In genomic region chr15:69299451-69300128, GRCh38 we compare ENCODE assay signal across 9 cellular contexts. TPM values are rescaled to one million over a fixed set of nuclear protein-coding genes. Genes with fewer than 3 reads are reported as not detected.
A peak's percentile ranks its signal among the peaks of the same experiment; 100 is the strongest.
DNase-seq lines count a peak whose midpoint lies in the region; ATAC-seq and TF ChIP-seq lines count a peak whose summit lies in the region.
"Had no signal": no experiment of that assay in that cellular context is flagged by ENCODE, and none has a peak within 500 bp of the region (broad histone marks: within the 10 kb centered on the region; RNA-seq: fewer than 3 reads in every experiment).

No MANE protein-coding gene starts in this region.

- peak overlapping the region; percentile 71 for H3K4me3 Mint-ChIP-seq in WTC11

- no peak for TF ChIP-seq CTCF in WTC11 (IDR thresholded peaks at IDR 0.05)
- no peak for TF ChIP-seq CTCF in gastrocnemius medialis (IDR thresholded peaks at IDR 0.05 in 4 of 5, conservative IDR thresholded peaks at IDR 0.05 in 1 of 5)
- no peak for TF ChIP-seq CTCF in uterus (IDR thresholded peaks at IDR 0.05)

- H3K4me3 ChIP-seq in H7 (ENCODE audit: insufficient read depth, low read depth, low read length) (peak overlapping the region; percentile 55), iPS-20b (ENCODE audit: low read length) (peak overlapping the region; percentile 67), gastrocnemius medialis (peak overlapping the region in 3 of 4 donors; percentile 48 to 58 (median 53)), uterus (peak overlapping the region in 1 of 2 donors; percentile 28)
- H3K4me3 ChIP-seq: GM12878 had no signal

- in situ Hi-C loops in gastrocnemius medialis (cut with MboI; ENCODE audit: low sequenced_read_pairs in 4 of 4): no loop called here

- H3K27me3 ChIP-seq in H7 (ENCODE audit: control insufficient read depth, insufficient read depth, low read length) (peaks cover 38% of the 10 kb centered on the region), iPS-20b (ENCODE audit: insufficient read depth, low read length) (peaks cover 50% of the 10 kb centered on the region), gastrocnemius medialis (peaks cover 24 to 29% (median 26%) of the 10 kb centered on the region in 3 donors), uterus (peaks cover 6 to 10% of the 10 kb centered on the region in 2 donors)

- peaks cover 10% of the 10 kb centered on the region; the same call in 1 of the 2 replicates for H3K4me1 ChIP-seq in iPS-20b (ENCODE audit: insufficient read depth, low read length)
- H3K4me1 ChIP-seq in gastrocnemius medialis: no peaks in the 10 kb centered on the region
- H3K4me1 ChIP-seq in uterus: peaks cover 0 to 8% of the 10 kb centered on the region in 2 donors

- no peaks in the 10 kb centered on the region for H3K9me3 Mint-ChIP-seq in WTC11

- POLR2A ChIA-PET in WTC11 (lab: Charles Lee): interaction anchor here (1.0 kb wide), 1 partner anchor 94 kb away, joined by 3 read pairs; no protein-coding TSS in a partner anchor

- H3K27ac ChIP-seq in iPS-20b (ENCODE audit: low read length) (no peak overlapping the region), gastrocnemius medialis (no peak overlapping the region), uterus (no peak overlapping the region), caudate nucleus (ENCODE audit: low read depth, low read length) (no peak overlapping the region)

- peaks cover 15% of the 10 kb centered on the region for H3K4me1 Mint-ChIP-seq in WTC11

- no peaks in the 10 kb centered on the region for H3K36me3 ChIP-seq in H7 (replicated peaks; ENCODE audit: control insufficient read depth, insufficient read depth, low read length)
- H3K36me3 ChIP-seq in iPS-20b (ENCODE audit: insufficient read depth, low read depth, low read length): no peaks in the 10 kb centered on the region
- H3K36me3 ChIP-seq in gastrocnemius medialis: no peaks in the 10 kb centered on the region
- no peaks in the 10 kb centered on the region for H3K36me3 ChIP-seq in uterus

- H3K9me3 ChIP-seq in iPS-20b (ENCODE audit: insufficient read depth, low read depth, low read length) (no peaks in the 10 kb centered on the region), gastrocnemius medialis (no peaks in the 10 kb centered on the region), uterus (no peaks in the 10 kb centered on the region)

- no peak for DNase-seq in H7
- DNase-seq in WTC11 (ENCODE audit: low spot score): no peak
- DNase-seq in gastrocnemius medialis: no peak
- no peak for DNase-seq in uterus
- DNase-seq in dedifferentiated amniotic fluid mesenchymal stem cell (ENCODE audit: extremely low spot score): no peak
- DNase-seq in caudate nucleus (lab: John Stamatoyannopoulos, UW): no peak

- no peak for TF ChIP-seq POLR2A in gastrocnemius medialis (IDR thresholded peaks at IDR 0.05)
- TF ChIP-seq POLR2A in uterus (IDR thresholded peaks at IDR 0.05): no peak

- CTCF ChIA-PET in WTC11 (lab: Charles Lee): interaction anchor here (0.7 to 2.3 kb wide), 12 partner anchors 10 to 268 kb away, joined by 3 to 10 read pairs (median 4); partner anchors contain the start of gene KIF23

- H3K27me3 Mint-ChIP-seq in WTC11 (ENCODE audit: low read depth): peaks cover 50% of the 10 kb centered on the region

- ATAC-seq in WTC11: peak; percentile 10
- ATAC-seq in gastrocnemius medialis: no peak
- no peak for ATAC-seq in GM18520 (IDR thresholded peaks at IDR 0.05; ENCODE audit: unreplicated experiment)

- peak overlapping the region; percentile 45; the same call in 1 of the 2 replicates for H3K9ac ChIP-seq in iPS-20b (ENCODE audit: low read depth, low read length)

- H3K27ac Mint-ChIP-seq in WTC11: no peak overlapping the region

- no peaks in the 10 kb centered on the region for H3K36me3 Mint-ChIP-seq in WTC11

- intact Hi-C loops in gastrocnemius medialis (cut with DNase I; ENCODE audit: low total_unique reads): no loop called here
- intact Hi-C loops in uterus (cut with DNase I; ENCODE audit: low total_unique reads): no loop called here

TF ChIP-seq in WTC11, 78 proteins besides CTCF, POLR2A, EP300 and RAD21:
- TF ChIP-seq PRDM15 (CRISPR knock-in tag; IDR thresholded peaks at IDR 0.05) (0 out of 2 replicates have a peak, but pooled peaks have one; percentile 5), GTF2I (CRISPR knock-in tag; conservative IDR thresholded peaks at IDR 0.05) (no peak)
TF ChIP-seq in WTC11: peak in this region for 1.

RNA-seq across cellular contexts. Expression of gene PAQR5, which starts 0.9 kb away (rescaled TPM):
- total RNA-seq in H7 (2014; rRNA removed; shearing (Covaris generic)): 3.8 and 3.9 TPM in 2 replicates
- total RNA-seq in WTC11 (2021) (9.4 to 11.5 TPM (median 11.4 TPM) in 3 replicates), gastrocnemius medialis (under 1 TPM in 3 of 4 donors, not detected in 1; 0.07 to 0.10 (median 0.10) TPM), uterus (under 1 TPM in 2 of 4 donors, not detected in 2; 0.28 to 0.61 TPM)
- total RNA-seq: GM12878 had no signal
